8 cellular contexts compared by ENCODE assay signal in genomic region chr19:32041681-32042292, GRCh38.
DNase-seq lines count a peak whose midpoint lies in the region; ATAC-seq, FAIRE-seq and TF ChIP-seq lines count a peak whose summit lies in the region.

No MANE protein-coding gene starts in this region.

- TF ChIP-seq EP300 in stomach (IDR thresholded peaks at IDR 0.05): no peak

- TF ChIP-seq CTCF in LNCaP clone FGC (IDR thresholded peaks at IDR 0.05; ENCODE audit: control insufficient read depth, extremely low read depth, insufficient read depth): peak; percentile 94
- peak in 2 of 3 donors; percentile 52 to 65 for TF ChIP-seq CTCF in breast epithelium (IDR thresholded peaks at IDR 0.05)
- peak in 4 of 7 experiments; percentile 43 to 58 (median 52) for TF ChIP-seq CTCF in stomach (IDR thresholded peaks at IDR 0.05)

- FAIRE-seq in HTR-8/SVneo (lab: Jason Lieb, UNC): no peak

- H3K4me3 ChIP-seq in LNCaP clone FGC (ENCODE audit: low read depth, low read length) (no peak overlapping the region), breast epithelium (peak overlapping the region; percentile 2 to 42 (median 38)), stomach (peak overlapping the region; percentile 27 to 31 (median 28))

- TF ChIP-seq POLR2A in breast epithelium (IDR thresholded peaks at IDR 0.05): no peak
- TF ChIP-seq POLR2A in stomach (IDR thresholded peaks at IDR 0.05): no peak

- H3K4me1 ChIP-seq in breast epithelium: peaks cover 0 to 6% of the 10 kb centered on the region in 2 donors
- peaks cover 0 to 24% (median 6%) of the 10 kb centered on the region in 4 donors for H3K4me1 ChIP-seq in stomach

- H3K27me3 ChIP-seq in breast epithelium (peaks cover 0 to 29% of the 10 kb centered on the region in 2 donors), stomach (peaks cover 3 to 58% (median 12%) of the 10 kb centered on the region in 3 donors)

- H3K36me3 ChIP-seq in breast epithelium: no peaks in the 10 kb centered on the region
- no peaks in the 10 kb centered on the region for H3K36me3 ChIP-seq in stomach

- DNase-seq in COLO829 (ENCODE audit: low spot score) (peak; percentile 53), LNCaP clone FGC (ENCODE audit: low read depth) (peak; percentile 28), breast epithelium (ENCODE audit: low spot score in 2 of 2) (no peak), kidney tubule cell (ENCODE audit: low spot score) (peak; percentile 37), stomach (no peak), HTR-8/SVneo (ENCODE audit: insufficient read length, low spot score) (no peak), AML-193 (lab: John Stamatoyannopoulos, UW) (no peak)

- H3K27ac ChIP-seq in breast epithelium (no peak overlapping the region), stomach (no peak overlapping the region)

- ATAC-seq in HG03432 (IDR thresholded peaks at IDR 0.05; ENCODE audit: unreplicated experiment): no peak

- H3K9me3 ChIP-seq in breast epithelium: no peaks in the 10 kb centered on the region
- H3K9me3 ChIP-seq in stomach: no peaks in the 10 kb centered on the region

- intact Hi-C loops in breast epithelium (cut with DNase I; ENCODE audit: low total_unique reads): no loop called here
- intact Hi-C loops in stomach (cut with DNase I; ENCODE audit: low total_unique reads): no loop called here

- 2 to 4% (median 3%) methylated on average over 23 of the region's 23 CpGs for WGBS in stomach, 5 donors

Comparison
In these comparisons a context has a peak if more than half of its experiments do, and no peak if none do; other contexts are left out.
1. DNase-seq: peak in COLO829 (single experiment), LNCaP clone FGC (single experiment) and kidney tubule cell (single experiment); none in breast epithelium (0 of 2), stomach (single experiment), HTR-8/SVneo (single experiment) and AML-193 (0 of 2).
2. Peak in every context shown above with its lines, with median percentiles within 50 percentile points of each other: CTCF ChIP-seq.